12 cellular contexts compared by ENCODE assay signal in genomic region chr4:40916218-40916555, GRCh38.
DNase-seq lines count a peak whose midpoint lies in the region; ATAC-seq and TF ChIP-seq lines count a peak whose summit lies in the region.
"Had no signal": no experiment of that assay in that cellular context is flagged by ENCODE, and none has a peak within 500 bp of the region (broad histone marks: within the 10 kb centered on the region; RNA-seq: fewer than 3 reads in every experiment).

No MANE protein-coding gene starts in this region.

- H3K9me3 Mint-ChIP-seq in activated T-helper 17 cell treated with anti-CD3 and anti-CD28 coated beads, Interleukin-2, amount 50 U/mL, for 72 hours = no peaks in the 10 kb centered on the region

- intact Hi-C loops in psoas muscle (cut with DNase I) = loop anchor here in 1 of 2 donors (5.0 kb wide), 3 partner anchors 74 to 301 kb away; no protein-coding TSS in a partner anchor

- no peaks in the 10 kb centered on the region for H3K36me3 Mint-ChIP-seq in activated T-helper 17 cell treated with anti-CD3 and anti-CD28 coated beads, Interleukin-2, amount 50 U/mL, for 72 hours (ENCODE audit: low read depth)
- H3K36me3 Mint-ChIP-seq: activated naive CD8-positive, alpha-beta T cell had no signal

- H3K27ac Mint-ChIP-seq in activated T-helper 17 cell treated with anti-CD3 and anti-CD28 coated beads, Interleukin-2, amount 50 U/mL, for 72 hours = peak overlapping the region; percentile 68

- no peak for ATAC-seq in activated T-helper 17 cell treated with anti-CD3 and anti-CD28 coated beads, Interleukin-2, amount 50 U/mL, for 72 hours (replicated peaks)
- ATAC-seq in psoas muscle = peak; percentile 87 to 93 (median 90)
- ATAC-seq in GM21423 (IDR thresholded peaks at IDR 0.05; ENCODE audit: unreplicated experiment) = no peak

- in situ Hi-C loops in GM13977 (cut with MboI; ENCODE audit: low pct_unique_long_range_greater_than_20kb, low sequenced_read_pairs, unreplicated experiment) = no loop called here

- no peaks in the 10 kb centered on the region for H3K27me3 Mint-ChIP-seq in activated T-helper 17 cell treated with anti-CD3 and anti-CD28 coated beads, Interleukin-2, amount 50 U/mL, for 72 hours
- H3K27me3 Mint-ChIP-seq: activated naive CD8-positive, alpha-beta T cell had no signal

- WGBS in psoas muscle, 3 donors = 14 to 22% (median 18%) methylated on average over 2 of the region's 2 CpGs

- CTCF ChIA-PET in HEK293T (lab: Yijun Ruan, JAX) = interaction anchor here (1.4 kb wide), 1 partner anchor 9 kb away, joined by 8 read pairs; no protein-coding TSS in a partner anchor

- H3K4me1 ChIP-seq in psoas muscle = peaks cover 37% of the 10 kb centered on the region

- H3K4me1 Mint-ChIP-seq in activated T-helper 17 cell treated with anti-CD3 and anti-CD28 coated beads, Interleukin-2, amount 50 U/mL, for 72 hours = peaks cover 20% of the 10 kb centered on the region

- no peaks in the 10 kb centered on the region for H3K9me3 ChIP-seq in psoas muscle
- H3K9me3 ChIP-seq: stomach had no signal

- H3K36me3 ChIP-seq in psoas muscle (ENCODE audit: insufficient read depth in 1 of 2, low read depth in 1 of 2) = no peaks in the 10 kb centered on the region

- POLR2A ChIA-PET in HEK293T (lab: Yijun Ruan, JAX) = interaction anchor here (1.0 kb wide), 1 partner anchor 75 kb away, joined by 3 read pairs; no protein-coding TSS in a partner anchor

- H3K27me3 ChIP-seq in psoas muscle (ENCODE audit: insufficient read depth in 3 of 3, low read length in 2 of 3) = no peaks in the 10 kb centered on the region
- H3K27me3 ChIP-seq: stomach had no signal

- peak overlapping the region; percentile 19 for H3K4me3 ChIP-seq in psoas muscle
- H3K4me3 ChIP-seq: stomach had no signal

- peak overlapping the region; percentile 81 for H3K27ac ChIP-seq in psoas muscle
- H3K27ac ChIP-seq: stomach had no signal

- TF ChIP-seq CTCF in psoas muscle (IDR thresholded peaks at IDR 0.05) (no peak), GM13977 (IDR thresholded peaks at IDR 0.05; ENCODE audit: extremely low read depth, insufficient read depth, missing control alignments) (no peak)

- peak overlapping the region; percentile 52 for H3K4me3 Mint-ChIP-seq in activated T-helper 17 cell treated with anti-CD3 and anti-CD28 coated beads, Interleukin-2, amount 50 U/mL, for 72 hours
- H3K4me3 Mint-ChIP-seq: activated naive CD8-positive, alpha-beta T cell had no signal

- DNase-seq in EH (ENCODE audit: low read depth) (peak; percentile 82), fibroblast of the conjunctiva (ENCODE audit: low read depth) (peak; percentile 40), psoas muscle (no peak), GM13977 (ENCODE audit: low spot score) (no peak), HEK293T (ENCODE audit: extremely low spot score) (no peak), SIG-M5 (lab: John Stamatoyannopoulos, UW) (no peak)
- DNase-seq: NCI-H1048, NCI-H510A treated with DMSO at 0.1 percent for 48 hours had no signal

TF ChIP-seq in HEK293T, 16 proteins besides CTCF, POLR2A, EP300 and RAD21:
- TF ChIP-seq HDGF (IDR thresholded peaks at IDR 0.05; ENCODE audit: borderline replicate concordance) (no peak), L3MBTL2 (conservative IDR thresholded peaks at IDR 0.05) (no peak), NFRKB (IDR thresholded peaks at IDR 0.05) (no peak), BHLHE40 (IDR thresholded peaks at IDR 0.05; ENCODE audit: borderline replicate concordance) (no peak), TARDBP (IDR thresholded peaks at IDR 0.05) (no peak), FOXA1 (IDR thresholded peaks at IDR 0.05) (no peak), LEF1 (IDR thresholded peaks at IDR 0.05; ENCODE audit: borderline replicate concordance) (no peak), CTBP1 (IDR thresholded peaks at IDR 0.05; ENCODE audit: borderline replicate concordance) (no peak), PKNOX1 (IDR thresholded peaks at IDR 0.05) (no peak), FOXM1 (IDR thresholded peaks at IDR 0.05; ENCODE audit: borderline replicate concordance) (no peak), ARNT (IDR thresholded peaks at IDR 0.05) (no peak), ZNF384 (IDR thresholded peaks at IDR 0.05) (no peak), SP1 (IDR thresholded peaks at IDR 0.05) (no peak), SUZ12 (IDR thresholded peaks at IDR 0.05) (no peak), FOXK2 (IDR thresholded peaks at IDR 0.05) (no peak), ELF4 (IDR thresholded peaks at IDR 0.05) (no peak)

Comparison
In these comparisons a context has a peak if more than half of its experiments do, and no peak if none do; other contexts are left out.
1. DNase-seq: peak in EH (single experiment) and fibroblast of the conjunctiva (single experiment); none in psoas muscle (0 of 2), GM13977 (single experiment), HEK293T (single experiment) and SIG-M5 (single experiment).
2. ATAC-seq: peak in psoas muscle (4 of 4); none in activated T-helper 17 cell treated with anti-CD3 and anti-CD28 coated beads, Interleukin-2, amount 50 U/mL, for 72 hours (single experiment) and GM21423 (single experiment).